ENCODE assay signal across 1 cellular context in the genomic region with DNA sequence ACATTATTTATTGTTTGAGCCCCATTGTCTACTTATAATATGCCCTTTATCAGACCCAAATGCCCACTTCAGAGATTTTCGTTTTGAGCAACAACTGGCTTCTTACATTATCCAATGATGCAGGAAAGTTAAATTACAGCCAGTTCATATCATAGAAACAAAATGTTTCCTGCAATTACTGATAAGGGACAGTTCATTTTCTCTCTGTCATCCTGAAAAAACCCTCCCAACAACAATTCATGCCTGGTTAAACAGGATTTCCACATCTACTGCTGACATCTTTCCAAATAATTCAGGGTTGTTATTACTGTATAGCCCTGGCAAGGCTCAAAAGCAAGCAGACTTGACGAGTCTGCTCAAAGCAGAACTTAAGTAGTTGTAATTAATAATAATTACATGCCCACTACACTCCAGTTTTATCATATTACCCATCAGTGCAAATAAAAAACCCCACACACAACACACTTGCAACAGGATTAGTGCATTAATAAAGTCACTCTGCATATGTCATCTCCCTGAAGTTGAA.
TF ChIP-seq lines count a peak whose summit lies in the region.

No MANE protein-coding gene starts in this region.

TF ChIP-seq in GM23338, 12 proteins besides CTCF, POLR2A, EP300 and RAD21 (continued from another document):
- no peak for TF ChIP-seq REST (IDR thresholded peaks at IDR 0.05; ENCODE audit: unreplicated experiment)
- TF ChIP-seq, protein P1, sequence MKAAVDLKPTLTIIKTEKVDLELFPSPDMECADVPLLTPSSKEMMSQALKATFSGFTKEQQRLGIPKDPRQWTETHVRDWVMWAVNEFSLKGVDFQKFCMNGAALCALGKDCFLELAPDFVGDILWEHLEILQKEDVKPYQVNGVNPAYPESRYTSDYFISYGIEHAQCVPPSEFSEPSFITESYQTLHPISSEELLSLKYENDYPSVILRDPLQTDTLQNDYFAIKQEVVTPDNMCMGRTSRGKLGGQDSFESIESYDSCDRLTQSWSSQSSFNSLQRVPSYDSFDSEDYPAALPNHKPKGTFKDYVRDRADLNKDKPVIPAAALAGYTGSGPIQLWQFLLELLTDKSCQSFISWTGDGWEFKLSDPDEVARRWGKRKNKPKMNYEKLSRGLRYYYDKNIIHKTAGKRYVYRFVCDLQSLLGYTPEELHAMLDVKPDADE (IDR thresholded peaks at IDR 0.05): no peak
- no peak for TF ChIP-seq EZH2 (IDR thresholded peaks at IDR 0.05; ENCODE audit: low read depth, unreplicated experiment)
- TF ChIP-seq EZH2phosphoT487 (IDR thresholded peaks at IDR 0.05; ENCODE audit: unreplicated experiment): no peak
- TF ChIP-seq CREB1 (CRISPR knock-in tag; IDR thresholded peaks at IDR 0.05; ENCODE audit: low read depth): no peak
- no peak for TF ChIP-seq STAT1 (IDR thresholded peaks at IDR 0.05; ENCODE audit: unreplicated experiment)
- TF ChIP-seq JUNB (IDR thresholded peaks at IDR 0.05; ENCODE audit: unreplicated experiment): no peak
